In genomic region chr12:45223868-45224267, GRCh38 we compare ENCODE assay signal across 24 cellular contexts. TPM values are rescaled to one million over a fixed set of nuclear protein-coding genes. Genes with fewer than 3 reads are reported as not detected.
DNase-seq lines count a peak whose midpoint lies in the region; ATAC-seq and TF ChIP-seq lines count a peak whose summit lies in the region.
"Had no signal": no experiment of that assay in that cellular context is flagged by ENCODE, and none has a peak within 500 bp of the region (broad histone marks: within the 10 kb centered on the region; RNA-seq: fewer than 3 reads in every experiment).

No MANE protein-coding gene starts in this region.

- TF ChIP-seq POLR2A in uterus (IDR thresholded peaks at IDR 0.05) = no peak

- TF ChIP-seq CTCF in Panc1 (IDR thresholded peaks at IDR 0.05) (no peak), uterus (IDR thresholded peaks at IDR 0.05) (no peak), endothelial cell (IDR thresholded peaks at IDR 0.05; ENCODE audit: unreplicated experiment) (no peak)

- H3K27ac ChIP-seq in Panc1 (ENCODE audit: low read length) = peak overlapping the region; percentile 10
- H3K27ac ChIP-seq in uterus = peak overlapping the region; percentile 50 to 82
- no peak overlapping the region for H3K27ac ChIP-seq in caudate nucleus (ENCODE audit: low read depth, low read length)
- H3K27ac ChIP-seq: neutrophil had no signal

- CTCF ChIA-PET in activated naive CD4-positive, alpha-beta T cell treated with anti-CD3 and anti-CD28 coated beads for 36 hours (lab: Charles Lee) = no interaction called here
- CTCF ChIA-PET in Panc1 (lab: Charles Lee) = no interaction called here

- H3K27me3 ChIP-seq in Panc1 (ENCODE audit: control insufficient read depth, insufficient read depth, low read length) = no peaks in the 10 kb centered on the region
- H3K27me3 ChIP-seq in uterus = no peaks in the 10 kb centered on the region
- H3K27me3 ChIP-seq: neutrophil, tibial artery had no signal

- H3K27me3 Mint-ChIP-seq in activated naive CD4-positive, alpha-beta T cell treated with anti-CD3 and anti-CD28 coated beads for 36 hours (ENCODE audit: low read depth) = no peaks in the 10 kb centered on the region
- no peaks in the 10 kb centered on the region for H3K27me3 Mint-ChIP-seq in memory B cell
- H3K27me3 Mint-ChIP-seq in endothelial cell (ENCODE audit: unreplicated experiment) = peaks cover 1% of the 10 kb centered on the region
- H3K27me3 Mint-ChIP-seq: activated CD4-positive, alpha-beta T cell treated with anti-CD3 and anti-CD28 coated beads, Interleukin-2, amount 10 ng/mL, durations not matched to agents 24 days and 14 days; brain had no signal

- no peaks in the 10 kb centered on the region for H3K9me3 Mint-ChIP-seq in activated naive CD4-positive, alpha-beta T cell treated with anti-CD3 and anti-CD28 coated beads for 36 hours
- H3K9me3 Mint-ChIP-seq in memory B cell (no peaks in the 10 kb centered on the region), endothelial cell (ENCODE audit: unreplicated experiment) (no peaks in the 10 kb centered on the region)
- H3K9me3 Mint-ChIP-seq: activated CD4-positive, alpha-beta T cell treated with anti-CD3 and anti-CD28 coated beads, Interleukin-2, amount 10 ng/mL, durations not matched to agents 24 days and 14 days; activated T-helper 1 cell treated with anti-CD3 and anti-CD28 coated beads, Interleukin-12 subunit alpha, Interleukin-12 subunit beta, Interleukin-2, Interleukin-4 antibody, amounts not matched to agents 30 ng/mL and 10 ng/mL and 1 ng/mL, durations not matched to agents 14 hours and 24 hours and 36 hours had no signal

- no peaks in the 10 kb centered on the region for H3K36me3 ChIP-seq in Panc1 (ENCODE audit: control insufficient read depth, insufficient read depth, low read length)
- H3K36me3 ChIP-seq in uterus = no peaks in the 10 kb centered on the region
- H3K36me3 ChIP-seq: HAP-1, neutrophil, tibial artery had no signal

- no peak for ATAC-seq in Panc1
- no peak for ATAC-seq in memory B cell (ENCODE audit: low read depth)
- no peak for ATAC-seq in GM19452 (IDR thresholded peaks at IDR 0.05; ENCODE audit: unreplicated experiment)

- intact Hi-C loops in activated naive CD4-positive, alpha-beta T cell treated with anti-CD3 and anti-CD28 coated beads for 36 hours (cut with micrococcal nuclease) = loop anchor here (1.0 kb wide), 1 partner anchor 10 kb away; no protein-coding TSS in a partner anchor
- intact Hi-C loops in Panc1 (cut with micrococcal nuclease; ENCODE audit: unreplicated experiment) (no loop called here), uterus (cut with DNase I; ENCODE audit: low total_unique reads) (no loop called here)

- POLR2A ChIA-PET in Panc1 (lab: Charles Lee) = no interaction called here

- BruUV-seq in Panc1 (replicated peaks; lab: Mats Ljungman, UMichigan) = no TSS peak

- H3K4me3 ChIP-seq in Panc1 (ENCODE audit: low read depth in 2 of 2, low read length in 2 of 2) (no peak overlapping the region), uterus (no peak overlapping the region)
- H3K4me3 ChIP-seq: HAP-1, smooth muscle cell, tibial artery had no signal

- H3K4me1 Mint-ChIP-seq in activated naive CD4-positive, alpha-beta T cell treated with anti-CD3 and anti-CD28 coated beads for 36 hours (ENCODE audit: low read depth) = peaks cover 48% of the 10 kb centered on the region
- H3K4me1 Mint-ChIP-seq in memory B cell (peaks cover 11% of the 10 kb centered on the region), endothelial cell (ENCODE audit: unreplicated experiment) (peaks cover 20% of the 10 kb centered on the region)

- H3K9me3 ChIP-seq in Panc1 (ENCODE audit: control insufficient read depth, insufficient read depth, low read depth, low read length) = no peaks in the 10 kb centered on the region
- H3K9me3 ChIP-seq in uterus = no peaks in the 10 kb centered on the region
- H3K9me3 ChIP-seq: HAP-1, neutrophil, tibial artery had no signal

- H3K36me3 Mint-ChIP-seq in activated naive CD4-positive, alpha-beta T cell treated with anti-CD3 and anti-CD28 coated beads for 36 hours (ENCODE audit: low read depth) = peaks cover 5% of the 10 kb centered on the region
- H3K36me3 Mint-ChIP-seq in memory B cell (peaks cover 14% of the 10 kb centered on the region), endothelial cell (ENCODE audit: low read depth, unreplicated experiment) (peaks cover 5% of the 10 kb centered on the region)

- H3K4me1 ChIP-seq in Panc1 (ENCODE audit: control insufficient read depth, insufficient read depth, low read length) = peaks cover 45% of the 10 kb centered on the region
- H3K4me1 ChIP-seq in uterus = peaks cover 2 to 5% of the 10 kb centered on the region in 2 donors

- in situ Hi-C loops in Panc1 (cut with HindIII; ENCODE audit: low pct_unique_long_range_greater_than_20kb, low sequenced_read_pairs) = no loop called here

- no peak overlapping the region for H3K27ac Mint-ChIP-seq in activated naive CD4-positive, alpha-beta T cell treated with anti-CD3 and anti-CD28 coated beads for 36 hours
- H3K27ac Mint-ChIP-seq in memory B cell = peak overlapping the region; percentile 19
- H3K27ac Mint-ChIP-seq in endothelial cell (ENCODE audit: unreplicated experiment) = no peak overlapping the region
- H3K27ac Mint-ChIP-seq: activated CD4-positive, alpha-beta T cell treated with anti-CD3 and anti-CD28 coated beads, Interleukin-2, amount 10 ng/mL, durations not matched to agents 24 days and 14 days; activated T-helper 1 cell treated with anti-CD3 and anti-CD28 coated beads, Interleukin-12 subunit alpha, Interleukin-12 subunit beta, Interleukin-2, Interleukin-4 antibody, amounts not matched to agents 30 ng/mL and 10 ng/mL and 1 ng/mL, durations not matched to agents 14 hours and 24 hours and 36 hours; endodermal cell had no signal

- no peak overlapping the region for H3K4me3 Mint-ChIP-seq in activated naive CD4-positive, alpha-beta T cell treated with anti-CD3 and anti-CD28 coated beads for 36 hours
- H3K4me3 Mint-ChIP-seq in memory B cell (no peak overlapping the region), endothelial cell (ENCODE audit: unreplicated experiment) (no peak overlapping the region)
- H3K4me3 Mint-ChIP-seq: activated CD4-positive, alpha-beta T cell treated with anti-CD3 and anti-CD28 coated beads, Interleukin-2, amount 10 ng/mL, durations not matched to agents 24 days and 14 days; activated T-helper 1 cell treated with anti-CD3 and anti-CD28 coated beads, Interleukin-12 subunit alpha, Interleukin-12 subunit beta, Interleukin-2, Interleukin-4 antibody, amounts not matched to agents 30 ng/mL and 10 ng/mL and 1 ng/mL, durations not matched to agents 14 hours and 24 hours and 36 hours; endodermal cell had no signal

- peak; percentile 36 for DNase-seq in activated naive CD4-positive, alpha-beta T cell treated with anti-CD3 and anti-CD28 coated beads for 36 hours
- DNase-seq in activated naive CD4-positive, alpha-beta T cell treated with Interleukin-2 at 50 U/mL for 16 hours = no peak
- DNase-seq in Panc1 (ENCODE audit: low read depth, low spot score) (no peak), memory B cell (ENCODE audit: low spot score in 2 of 2) (no peak), uterus (no peak), caudate nucleus (lab: John Stamatoyannopoulos, UW) (no peak), endothelial cell (ENCODE audit: low spot score) (no peak)
- DNase-seq: 8988T; activated CD4-positive, alpha-beta T cell treated with anti-CD3 and anti-CD28 coated beads, Interleukin-2, amount 10 ng/mL, durations not matched to agents 24 days and 14 days; DMS79; endodermal cell; glutamatergic neuron; kidney glomerular epithelial cell; NCI-H1092; NCI-H2029; SIG-M5; stimulated activated naive CD4-positive, alpha-beta T cell; tibial artery had no signal

RNA-seq across cellular contexts. Expression of gene ANO6, which starts 8.0 kb away (rescaled TPM):
- 10 to 100 TPM; 12.9 to 14.6 TPM for total RNA-seq in activated naive CD4-positive, alpha-beta T cell treated with anti-CD3 and anti-CD28 coated beads for 36 hours
- total RNA-seq in Panc1 (2021; ENCODE audit: unreplicated experiment) (120 TPM), uterus (100 to 1,000 TPM in 1 of 4 donors, 10 to 100 TPM in 3; 53.8 to 125 (median 75.9) TPM), endothelial cell (ENCODE audit: unreplicated experiment) (50.8 TPM)
- polyA plus RNA-seq in Panc1 (2012; ENCODE audit: insufficient read length) = 63.7 TPM
